Comparison of ENCODE assay signal across 6 cellular contexts in genomic region chr1:155433128-155433695, GRCh38.
DNase-seq lines count a peak whose midpoint lies in the region; ATAC-seq, FAIRE-seq and TF ChIP-seq lines count a peak whose summit lies in the region.
"Not testable (repeated sequence)": the region's sequence is repeated elsewhere in the genome, so short reads cannot be mapped to it uniquely, and the experiment has no call there.

No MANE protein-coding gene starts in this region.

- H3K36me3 Mint-ChIP-seq in CD8-positive, alpha-beta T cell: peaks cover 47% of the 10 kb centered on the region
- peaks cover 45% of the 10 kb centered on the region for H3K36me3 Mint-ChIP-seq in GM23338 (ENCODE audit: low read depth)
- peaks cover 33% of the 10 kb centered on the region for H3K36me3 Mint-ChIP-seq in mesothelial cell of epicardium

- TF ChIP-seq CTCF in CD8-positive, alpha-beta T cell (IDR thresholded peaks at IDR 0.05); GM23338 (conservative IDR thresholded peaks at IDR 0.05; ENCODE audit: low read depth in 2 of 2); K562 (IDR thresholded peaks at IDR 0.05 in 2 of 3, conservative IDR thresholded peaks at IDR 0.05 in 1 of 3; ENCODE audit: insufficient read depth in 2 of 3, low read depth in 1 of 3, low read length in 3 of 3); mesothelial cell of epicardium (IDR thresholded peaks at IDR 0.05; ENCODE audit: unreplicated experiment): not testable (repeated sequence)

- not testable (repeated sequence) for ATAC-seq in CD8-positive, alpha-beta T cell; K562
- peak; percentile 71 for ATAC-seq in GM23338

- not testable (repeated sequence) for H2AFZ ChIP-seq in GM23338; K562 (ENCODE audit: low read depth, low read length)

- TF ChIP-seq POLR2A in K562 (conservative IDR thresholded peaks at IDR 0.05): not testable (repeated sequence)

- H3K9ac ChIP-seq in K562 (ENCODE audit: insufficient read depth in 1 of 2, low read depth in 2 of 2, low read length in 2 of 2): not testable (repeated sequence)

- not testable (repeated sequence) for TF ChIP-seq RAD21 in K562 (CRISPR knock-in tag; conservative IDR thresholded peaks at IDR 0.05 in 1 of 2, IDR thresholded peaks at IDR 0.05 in 1 of 2)

- 96% methylated on average over 10 of the region's 20 CpGs for WGBS in K562 (ENCODE audit: insufficient coverage, low coverage, missing lambda C conversion rate)

- H3K4me3 ChIP-seq in CD8-positive, alpha-beta T cell (ENCODE audit: low read depth, low read length); GM23338; K562: not testable (repeated sequence)

- BruUV-seq in K562 (replicated peaks; lab: Mats Ljungman, UMichigan): not testable (repeated sequence)

- not testable (repeated sequence) for H3K79me2 ChIP-seq in GM23338 (replicated peaks; ENCODE audit: insufficient read depth)
- peaks cover 13% of the 10 kb centered on the region; the same call in 2 of the 3 replicates for H3K79me2 ChIP-seq in K562 (ENCODE audit: control insufficient read depth, insufficient read depth, low read length)

- in situ Hi-C loops in K562 (cut with MboI): not testable (repeated sequence)

- not testable (repeated sequence) for FAIRE-seq in K562 (lab: Jason Lieb, UNC)

- not testable (repeated sequence) for H3K27ac ChIP-seq in CD8-positive, alpha-beta T cell (ENCODE audit: low read depth, low read length); GM23338 (ENCODE audit: low read depth); K562 (ENCODE audit: extremely low read depth, low read depth, low read length)

- not testable (repeated sequence) for DNase-seq in CD8-positive, alpha-beta T cell; GM23338 (ENCODE audit: low spot score); K562 (ENCODE audit: extremely low read depth in 1 of 4, low spot score in 3 of 4); mesothelial cell of epicardium (ENCODE audit: low spot score in 2 of 2, unreplicated experiment in 2 of 2)
- DNase-seq in NCI-H2171 treated with DMSO at 0.1 percent for 48 hours (lab: John Stamatoyannopoulos, UW): peak; percentile 3
- peak; percentile 40 for DNase-seq in posterior vena cava (ENCODE audit: low spot score)

- H3K4me2 ChIP-seq in GM23338; K562 (ENCODE audit: insufficient read depth, low read length): not testable (repeated sequence)

- H3K27me3 Mint-ChIP-seq in CD8-positive, alpha-beta T cell (ENCODE audit: low read depth); GM23338 (ENCODE audit: insufficient read depth, low read depth, poor library complexity); mesothelial cell of epicardium (ENCODE audit: low read depth): not testable (repeated sequence)

- H3K27ac Mint-ChIP-seq in CD8-positive, alpha-beta T cell: peak overlapping the region; percentile 37
- H3K27ac Mint-ChIP-seq in GM23338: not testable (repeated sequence)
- peak overlapping the region; percentile 43 for H3K27ac Mint-ChIP-seq in mesothelial cell of epicardium

- H3K27me3 ChIP-seq in CD8-positive, alpha-beta T cell (ENCODE audit: insufficient read depth, low read length); GM23338 (ENCODE audit: insufficient read depth); K562 (ENCODE audit: control insufficient read depth in 2 of 2, insufficient read depth in 2 of 2, low read length in 2 of 2): not testable (repeated sequence)

- H3K9me1 ChIP-seq in K562 (ENCODE audit: control insufficient read depth, insufficient read depth, low read length): not testable (repeated sequence)

- H3F3A ChIP-seq in GM23338 (replicated peaks; ENCODE audit: low read depth): not testable (repeated sequence)

- not testable (repeated sequence) for H3K4me1 ChIP-seq in CD8-positive, alpha-beta T cell (ENCODE audit: insufficient read depth, low read length); GM23338 (ENCODE audit: insufficient read depth); K562 (replicated peaks in 1 of 2; ENCODE audit: control insufficient read depth in 2 of 2, insufficient read depth in 2 of 2, low read length in 2 of 2)

- H4K20me1 ChIP-seq in GM23338 (replicated peaks; ENCODE audit: insufficient read depth); K562 (replicated peaks; ENCODE audit: control insufficient read depth, insufficient read depth, low read length): not testable (repeated sequence)

- CTCF ChIA-PET in CD8-positive, alpha-beta T cell (lab: Charles Lee); K562 (lab: Yijun Ruan, JAX; ENCODE audit: low intra/inter-chr PET ratio): not testable (repeated sequence)

- intact Hi-C loops in CD8-positive, alpha-beta T cell (cut with DNase I, micrococcal nuclease); K562 (cut with micrococcal nuclease); posterior vena cava (cut with DNase I): not testable (repeated sequence)

- H3K9me3 ChIP-seq in CD8-positive, alpha-beta T cell (ENCODE audit: low read length); K562 (replicated peaks; ENCODE audit: control insufficient read depth, insufficient read depth, low read depth, low read length): not testable (repeated sequence)

- POLR2A ChIA-PET in CD8-positive, alpha-beta T cell (lab: Charles Lee); K562 (lab: Yijun Ruan, JAX): not testable (repeated sequence)

- not testable (repeated sequence) for H3K36me3 ChIP-seq in CD8-positive, alpha-beta T cell (ENCODE audit: insufficient read depth, low read length)
- H3K36me3 ChIP-seq in GM23338 (ENCODE audit: insufficient read depth) (peaks cover 19% of the 10 kb centered on the region; the same call in 1 of the 2 replicates), K562 (ENCODE audit: control insufficient read depth, insufficient read depth, low read length) (peaks cover 36% of the 10 kb centered on the region)

- not testable (repeated sequence) for H3K9me3 Mint-ChIP-seq in CD8-positive, alpha-beta T cell; mesothelial cell of epicardium
- H3K9me3 Mint-ChIP-seq in GM23338: peaks cover 14% of the 10 kb centered on the region; the same call in 2 of the 3 replicates

- not testable (repeated sequence) for H3K4me3 Mint-ChIP-seq in CD8-positive, alpha-beta T cell; GM23338; mesothelial cell of epicardium

- H3K4me1 Mint-ChIP-seq in CD8-positive, alpha-beta T cell (ENCODE audit: low read depth); GM23338: not testable (repeated sequence)
- peaks cover 15% of the 10 kb centered on the region for H3K4me1 Mint-ChIP-seq in mesothelial cell of epicardium

- not testable (repeated sequence) for TF ChIP-seq EP300 in K562 (IDR thresholded peaks at IDR 0.05; ENCODE audit: low read length)

- H3K9me2 ChIP-seq in GM23338 (ENCODE audit: insufficient read depth): not testable (repeated sequence)

TF ChIP-seq in K562, 482 proteins besides CTCF, POLR2A, EP300 and RAD21:
- 0 out of 2 replicates have a peak, but pooled peaks have one; percentile 18 for TF ChIP-seq POLR2G (IDR thresholded peaks at IDR 0.05; ENCODE audit: low read depth, low read length)
